8 cellular contexts compared by ENCODE assay signal in the genomic region with DNA sequence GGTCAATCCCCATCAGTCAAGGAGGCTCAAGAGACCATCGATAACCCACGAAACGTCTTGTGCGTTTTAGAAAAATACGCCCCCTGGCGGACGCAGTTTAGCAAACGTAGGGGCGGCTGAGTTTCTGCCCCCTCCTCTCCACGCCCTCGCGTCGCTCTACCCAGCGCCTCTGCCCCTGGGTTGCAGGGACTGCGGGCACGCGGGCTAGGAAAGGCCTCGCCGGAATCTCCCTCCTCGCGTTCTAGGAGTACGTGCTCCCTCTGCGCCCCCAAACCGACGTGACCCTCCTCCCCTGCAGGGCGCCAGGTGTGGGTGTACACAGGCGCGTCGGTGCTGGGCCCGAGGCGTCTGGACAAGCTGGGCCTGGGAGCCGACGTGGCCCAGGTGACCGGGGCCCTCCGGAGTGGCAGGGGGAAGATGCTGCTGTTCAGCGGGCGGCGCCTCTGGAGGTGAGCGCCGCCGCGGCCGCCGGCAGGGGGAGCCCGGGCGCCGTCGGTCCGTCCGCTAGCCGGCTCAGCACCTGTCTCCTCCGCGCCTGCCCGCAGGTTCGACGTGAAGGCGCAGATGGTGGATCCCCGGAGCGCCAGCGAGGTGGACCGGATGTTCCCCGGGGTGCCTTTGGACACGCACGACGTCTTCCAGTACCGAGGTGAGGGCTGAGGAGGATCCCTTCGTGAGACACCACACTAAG. TPM values are rescaled to one million over a fixed set of nuclear protein-coding genes. Genes with fewer than 3 reads are reported as not detected.
DNase-seq lines count a peak whose midpoint lies in the region; ATAC-seq and TF ChIP-seq lines count a peak whose summit lies in the region.

No MANE protein-coding gene starts in this region.

- peaks cover 7% of the 10 kb centered on the region; the same call in 1 of the 2 replicates for H3K36me3 ChIP-seq in BLaER1
- no peaks in the 10 kb centered on the region for H3K36me3 ChIP-seq in MM.1S (replicated peaks; ENCODE audit: insufficient read depth, low read length)
- H3K36me3 ChIP-seq in heart right ventricle, result no peaks in the 10 kb centered on the region
- no peaks in the 10 kb centered on the region for H3K36me3 ChIP-seq in sigmoid colon

- H3K9me2 ChIP-seq in MM.1S (replicated peaks; ENCODE audit: insufficient read depth, low read length), result no peaks in the 10 kb centered on the region

- ATAC-seq in heart right ventricle, result peak in 7 of 8 donors; percentile 40 to 77 (median 68)
- no peak for ATAC-seq in GM18517 (IDR thresholded peaks at IDR 0.05; ENCODE audit: unreplicated experiment)

- H3F3A ChIP-seq in MM.1S (ENCODE audit: insufficient read depth, low read length), result no peaks in the 10 kb centered on the region

- intact Hi-C loops in heart right ventricle (cut with DNase I), result loop anchor here in 1 of 10 donors (10.0 kb wide), 1 partner anchor 331 kb away; no protein-coding TSS in a partner anchor
- intact Hi-C loops in sigmoid colon (cut with DNase I), result no loop called here

- no peak for TF ChIP-seq POLR2A in sigmoid colon (IDR thresholded peaks at IDR 0.05)

- peaks cover 54% of the 10 kb centered on the region for H3K4me1 ChIP-seq in BLaER1
- H3K4me1 ChIP-seq in MM.1S (ENCODE audit: low read length), result peaks cover 5% of the 10 kb centered on the region; the same call in 1 of the 2 replicates
- H3K4me1 ChIP-seq in heart right ventricle, result peaks cover 0 to 49% (median 9%) of the 10 kb centered on the region in 9 donors
- peaks cover 0 to 25% (median 16%) of the 10 kb centered on the region in 4 donors for H3K4me1 ChIP-seq in sigmoid colon

- H4K20me1 ChIP-seq in BLaER1 (peaks cover 59% of the 10 kb centered on the region), MM.1S (ENCODE audit: insufficient read depth, low read length) (no peaks in the 10 kb centered on the region)

- peak overlapping the region; percentile 82 for H3K4me2 ChIP-seq in BLaER1
- H3K4me2 ChIP-seq in MM.1S (ENCODE audit: low read depth, low read length), result peak overlapping the region; percentile 30; the same call in 1 of the 2 replicates

- H3K79me2 ChIP-seq in MM.1S (ENCODE audit: low read length), result no peaks in the 10 kb centered on the region

- TF ChIP-seq CTCF in GM20000 (IDR thresholded peaks at IDR 0.05; ENCODE audit: extremely low read depth, missing control alignments) (peak; percentile 85), MM.1S (IDR thresholded peaks at IDR 0.05; ENCODE audit: low read length) (peak; percentile 61), heart right ventricle (IDR thresholded peaks at IDR 0.05) (peak; percentile 27 to 83 (median 68)), sigmoid colon (IDR thresholded peaks at IDR 0.05) (peak; percentile 40 to 83 (median 55))

- 2% methylated on average over 61 to 67 of the region's 67 CpGs for WGBS in heart right ventricle, 2 donors
- WGBS in sigmoid colon, 2 donors, result 1 to 2% methylated on average over 67 of the region's 67 CpGs

- H3K9me3 ChIP-seq in BLaER1, result peaks cover 33% of the 10 kb centered on the region
- H3K9me3 ChIP-seq in MM.1S (replicated peaks; ENCODE audit: insufficient read depth, low read length), result no peaks in the 10 kb centered on the region
- H3K9me3 ChIP-seq in heart right ventricle, result no peaks in the 10 kb centered on the region
- H3K9me3 ChIP-seq in sigmoid colon, result no peaks in the 10 kb centered on the region

- H2AFZ ChIP-seq in MM.1S (ENCODE audit: low read length), result 0 out of 2 replicates have a peak overlapping the region, but pooled peaks have one; percentile 35

- TF ChIP-seq EP300 in sigmoid colon (IDR thresholded peaks at IDR 0.05), result no peak

- no peak overlapping the region for H3K27ac ChIP-seq in BLaER1
- H3K27ac ChIP-seq in MM.1S (ENCODE audit: low read length), result no peak overlapping the region
- H3K27ac ChIP-seq in heart right ventricle, result no peak overlapping the region
- H3K27ac ChIP-seq in sigmoid colon, result no peak overlapping the region

- H3K27me3 ChIP-seq in BLaER1 (peaks cover 58% of the 10 kb centered on the region), MM.1S (replicated peaks; ENCODE audit: insufficient read depth, low read length) (peaks cover 53% of the 10 kb centered on the region), heart right ventricle (peaks cover 24 to 99% (median 91%) of the 10 kb centered on the region in 7 donors), sigmoid colon (peaks cover 39 to 93% (median 64%) of the 10 kb centered on the region in 3 donors)

- H3K9ac ChIP-seq in BLaER1, result no peak overlapping the region
- H3K9ac ChIP-seq in MM.1S (ENCODE audit: low read length), result no peak overlapping the region

- H3K4me3 ChIP-seq in BLaER1 (peak overlapping the region; percentile 46; the same call in 1 of the 2 replicates), MM.1S (ENCODE audit: low read length) (no peak overlapping the region), heart right ventricle (peak overlapping the region in 1 of 10 donors; percentile 30), sigmoid colon (peak overlapping the region in 1 of 4 donors; percentile 8)

- DNase-seq in GM20000 (ENCODE audit: low spot score) (peak; percentile 90), MM.1S (peak; percentile 68), SHP77 treated with DMSO at 0.1 percent for 48 hours (lab: John Stamatoyannopoulos, UW) (peak; percentile 29), heart right ventricle (peak in 1 of 2 donors; percentile 49), sigmoid colon (no peak)
- DNase-seq in activated gamma-delta T cell treated with anti-CD3 and anti-CD28 coated beads, Interleukin-2, amount 50 U/mL, for 16 hours (ENCODE audit: low read depth), result peak; percentile 51

RNA-seq across cellular contexts. Expression of gene MMP9, which starts 5.3 kb away (rescaled TPM):
- 10 to 100 TPM in 1 of 10 donors, 1 to 10 TPM in 1, under 1 TPM in 8; 0.47 to 10.6 (median 0.86) TPM for total RNA-seq in heart right ventricle
- polyA plus RNA-seq in heart right ventricle, result under 1 TPM; 0.15 to 0.26 TPM
- under 1 TPM in 1 of 4 donors, not detected in 3; 0.27 TPM for total RNA-seq in sigmoid colon
- polyA plus RNA-seq in sigmoid colon, result 10 to 100 TPM in 1 of 3 donors, 1 to 10 TPM in 1, under 1 TPM in 1; 0.60 to 27.1 (median 2.5) TPM

RNA-seq across cellular contexts. Expression of gene SLC12A5, which starts 15.0 kb away (rescaled TPM):
- total RNA-seq in heart right ventricle, result 1 to 10 TPM in 1 of 10 donors, under 1 TPM in 2, not detected in 7; 0.28 to 1.3 (median 0.87) TPM
- polyA plus RNA-seq in heart right ventricle, result 1 to 10 TPM in 1 of 2 donors, not detected in 1; 1.2 TPM
- under 1 TPM in 1 of 4 donors, not detected in 3; 0.14 TPM for total RNA-seq in sigmoid colon
- 1 to 10 TPM in 1 of 3 donors, not detected in 2; 1.4 TPM for polyA plus RNA-seq in sigmoid colon

RNA-seq across cellular contexts. Expression of gene ZNF335, which starts 42.0 kb away (rescaled TPM):
- 10 to 100 TPM in 1 of 10 donors, 1 to 10 TPM in 9; 6.1 to 11.6 (median 7.3) TPM for total RNA-seq in heart right ventricle
- 10 to 100 TPM in 1 of 2 donors, 1 to 10 TPM in 1; 4.9 to 13.1 TPM for polyA plus RNA-seq in heart right ventricle
- total RNA-seq in sigmoid colon, result 10 to 100 TPM; 12.0 to 24.4 (median 14.9) TPM
- 10 to 100 TPM in 1 of 3 donors, 1 to 10 TPM in 2; 5.4 to 17.1 (median 5.5) TPM for polyA plus RNA-seq in sigmoid colon
